1 cellular context compared by ENCODE assay signal in genomic region chr13:21055511-21056045, GRCh38.
TF ChIP-seq lines count a peak whose summit lies in the region.

No MANE protein-coding gene starts in this region.

TF ChIP-seq in endothelial cell of umbilical vein, 7 proteins besides CTCF, POLR2A, EP300 and RAD21 (continued from another document):
- TF ChIP-seq EZH2 (IDR thresholded peaks at IDR 0.05; ENCODE audit: borderline replicate concordance, low read depth, low read length, severe bottlenecking) (no peak), MAX (IDR thresholded peaks at IDR 0.05; ENCODE audit: insufficient read depth, insufficient read length) (no peak)
